ENCODE assay signal across 8 cellular contexts in genomic region chr6:137075790-137076189, GRCh38. TPM values are rescaled to one million over a fixed set of nuclear protein-coding genes. Genes with fewer than 3 reads are reported as not detected.
"Had no signal": no experiment of that assay in that cellular context is flagged by ENCODE, and none has a peak within 500 bp of the region (broad histone marks: within the 10 kb centered on the region; RNA-seq: fewer than 3 reads in every experiment).

No MANE protein-coding gene starts in this region.

RNA-seq across cellular contexts. Expression of gene IL20RA, which starts 31.0 kb away (rescaled TPM):
- total RNA-seq: naive thymus-derived CD8-positive, alpha-beta T cell; natural killer cell; natural killer cell treated with Interleukin-12 subunit alpha and Interleukin-12 subunit beta and Interleukin-15 and Interleukin-18, amount 100 ng/mL, for 72 hours; neural crest cell; osteocyte; renal cortical epithelial cell; spleen had no signal
- polyA plus RNA-seq: naive thymus-derived CD8-positive, alpha-beta T cell; neural cell had no signal
